ENCODE assay signal across 1 cellular context in the genomic region with DNA sequence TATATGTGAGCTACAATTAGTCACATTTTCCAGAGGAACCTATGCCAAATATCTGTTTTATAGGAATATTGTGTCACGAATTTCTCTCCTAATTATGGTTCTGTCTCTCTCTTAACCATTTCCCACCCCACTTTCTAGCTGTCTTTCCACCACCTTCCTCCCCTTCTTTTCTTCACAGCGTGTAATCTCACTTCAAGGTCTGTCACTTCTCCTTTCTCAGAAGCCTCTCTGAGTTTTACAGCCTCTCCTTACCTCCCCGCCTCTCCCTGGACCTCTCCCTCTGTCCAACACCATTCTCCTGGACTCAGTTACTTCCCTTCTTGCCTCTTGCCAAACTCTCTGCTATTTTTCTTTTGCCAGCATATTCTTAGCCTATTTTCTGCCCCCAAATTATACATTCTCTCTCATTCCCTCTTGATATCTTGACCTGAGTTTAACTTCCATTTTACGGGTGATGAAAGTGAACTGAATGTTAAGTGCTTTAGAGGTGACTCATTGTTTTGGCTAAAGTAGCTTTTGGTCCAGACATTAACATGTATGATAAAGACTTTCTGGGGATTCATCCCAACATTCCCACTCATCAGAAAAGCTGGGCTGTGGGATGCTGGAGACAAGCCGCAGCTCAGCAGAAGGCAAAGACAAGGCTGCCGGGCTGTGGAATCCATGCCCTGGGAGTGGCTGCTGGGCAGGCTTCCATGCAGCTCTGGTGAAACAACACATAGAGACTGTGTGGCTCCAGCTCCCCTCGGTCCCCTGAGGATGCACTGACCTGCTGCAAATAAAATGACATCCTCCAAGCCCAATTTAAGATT.
TF ChIP-seq lines count a peak whose summit lies in the region.

No MANE protein-coding gene starts in this region.

TF ChIP-seq in GM23338, 12 proteins besides CTCF, POLR2A, EP300 and RAD21 (continued from another document):
- TF ChIP-seq, protein P1, sequence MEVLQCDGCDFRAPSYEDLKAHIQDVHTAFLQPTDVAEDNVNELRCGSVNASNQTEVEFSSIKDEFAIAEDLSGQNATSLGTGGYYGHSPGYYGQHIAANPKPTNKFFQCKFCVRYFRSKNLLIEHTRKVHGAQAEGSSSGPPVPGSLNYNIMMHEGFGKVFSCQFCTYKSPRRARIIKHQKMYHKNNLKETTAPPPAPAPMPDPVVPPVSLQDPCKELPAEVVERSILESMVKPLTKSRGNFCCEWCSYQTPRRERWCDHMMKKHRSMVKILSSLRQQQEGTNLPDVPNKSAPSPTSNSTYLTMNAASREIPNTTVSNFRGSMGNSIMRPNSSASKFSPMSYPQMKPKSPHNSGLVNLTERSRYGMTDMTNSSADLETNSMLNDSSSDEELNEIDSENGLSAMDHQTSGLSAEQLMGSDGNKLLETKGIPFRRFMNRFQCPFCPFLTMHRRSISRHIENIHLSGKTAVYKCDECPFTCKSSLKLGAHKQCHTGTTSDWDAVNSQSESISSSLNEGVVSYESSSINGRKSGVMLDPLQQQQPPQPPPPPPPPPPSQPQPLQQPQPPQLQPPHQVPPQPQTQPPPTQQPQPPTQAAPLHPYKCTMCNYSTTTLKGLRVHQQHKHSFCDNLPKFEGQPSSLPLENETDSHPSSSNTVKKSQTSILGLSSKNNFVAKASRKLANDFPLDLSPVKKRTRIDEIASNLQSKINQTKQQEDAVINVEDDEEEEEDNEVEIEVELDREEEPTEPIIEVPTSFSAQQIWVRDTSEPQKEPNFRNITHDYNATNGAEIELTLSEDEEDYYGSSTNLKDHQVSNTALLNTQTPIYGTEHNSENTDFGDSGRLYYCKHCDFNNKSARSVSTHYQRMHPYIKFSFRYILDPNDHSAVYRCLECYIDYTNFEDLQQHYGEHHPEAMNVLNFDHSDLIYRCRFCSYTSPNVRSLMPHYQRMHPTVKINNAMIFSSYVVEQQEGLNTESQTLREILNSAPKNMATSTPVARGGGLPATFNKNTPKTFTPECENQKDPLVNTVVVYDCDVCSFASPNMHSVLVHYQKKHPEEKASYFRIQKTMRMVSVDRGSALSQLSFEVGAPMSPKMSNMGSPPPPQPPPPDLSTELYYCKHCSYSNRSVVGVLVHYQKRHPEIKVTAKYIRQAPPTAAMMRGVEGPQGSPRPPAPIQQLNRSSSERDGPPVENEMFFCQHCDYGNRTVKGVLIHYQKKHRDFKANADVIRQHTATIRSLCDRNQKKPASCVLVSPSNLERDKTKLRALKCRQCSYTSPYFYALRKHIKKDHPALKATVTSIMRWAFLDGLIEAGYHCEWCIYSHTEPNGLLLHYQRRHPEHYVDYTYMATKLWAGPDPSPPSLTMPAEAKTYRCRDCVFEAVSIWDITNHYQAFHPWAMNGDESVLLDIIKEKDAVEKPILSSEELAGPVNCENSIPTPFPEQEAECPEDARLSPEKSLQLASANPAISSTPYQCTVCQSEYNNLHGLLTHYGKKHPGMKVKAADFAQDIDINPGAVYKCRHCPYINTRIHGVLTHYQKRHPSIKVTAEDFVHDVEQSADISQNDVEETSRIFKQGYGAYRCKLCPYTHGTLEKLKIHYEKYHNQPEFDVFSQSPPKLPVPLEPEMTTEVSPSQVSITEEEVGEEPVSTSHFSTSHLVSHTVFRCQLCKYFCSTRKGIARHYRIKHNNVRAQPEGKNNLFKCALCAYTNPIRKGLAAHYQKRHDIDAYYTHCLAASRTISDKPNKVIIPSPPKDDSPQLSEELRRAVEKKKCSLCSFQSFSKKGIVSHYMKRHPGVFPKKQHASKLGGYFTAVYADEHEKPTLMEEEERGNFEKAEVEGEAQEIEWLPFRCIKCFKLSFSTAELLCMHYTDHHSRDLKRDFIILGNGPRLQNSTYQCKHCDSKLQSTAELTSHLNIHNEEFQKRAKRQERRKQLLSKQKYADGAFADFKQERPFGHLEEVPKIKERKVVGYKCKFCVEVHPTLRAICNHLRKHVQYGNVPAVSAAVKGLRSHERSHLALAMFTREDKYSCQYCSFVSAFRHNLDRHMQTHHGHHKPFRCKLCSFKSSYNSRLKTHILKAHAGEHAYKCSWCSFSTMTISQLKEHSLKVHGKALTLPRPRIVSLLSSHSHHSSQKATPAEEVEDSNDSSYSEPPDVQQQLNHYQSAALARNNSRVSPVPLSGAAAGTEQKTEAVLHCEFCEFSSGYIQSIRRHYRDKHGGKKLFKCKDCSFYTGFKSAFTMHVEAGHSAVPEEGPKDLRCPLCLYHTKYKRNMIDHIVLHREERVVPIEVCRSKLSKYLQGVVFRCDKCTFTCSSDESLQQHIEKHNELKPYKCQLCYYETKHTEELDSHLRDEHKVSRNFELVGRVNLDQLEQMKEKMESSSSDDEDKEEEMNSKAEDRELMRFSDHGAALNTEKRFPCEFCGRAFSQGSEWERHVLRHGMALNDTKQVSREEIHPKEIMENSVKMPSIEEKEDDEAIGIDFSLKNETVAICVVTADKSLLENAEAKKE (CRISPR knock-in tag; IDR thresholded peaks at IDR 0.05), result no peak
- TF ChIP-seq EZH2 (IDR thresholded peaks at IDR 0.05; ENCODE audit: low read depth, unreplicated experiment), result no peak
